ENCODE assay signal across 8 cellular contexts in genomic region chr2:111121873-111122630, GRCh38. TPM values are rescaled to one million over a fixed set of nuclear protein-coding genes. Genes with fewer than 3 reads are reported as not detected.
DNase-seq lines count a peak whose midpoint lies in the region; TF ChIP-seq lines count a peak whose summit lies in the region.

No MANE protein-coding gene starts in this region.

- peak overlapping the region; percentile 98 for H3K4me3 ChIP-seq in MM.1S (ENCODE audit: low read length)
- peak overlapping the region; percentile 89 for H3K4me3 ChIP-seq in SK-N-MC
- peak overlapping the region; percentile 87 for H3K4me3 ChIP-seq in osteoblast (ENCODE audit: insufficient read depth, low read length)
- peak overlapping the region; percentile 77 to 83 for H3K4me3 ChIP-seq in tibial artery

- H4K20me1 ChIP-seq in MM.1S (ENCODE audit: insufficient read depth, low read length), result peaks cover 27% of the 10 kb centered on the region
- no peaks in the 10 kb centered on the region for H4K20me1 ChIP-seq in osteoblast (ENCODE audit: insufficient read depth, low read length)

- peaks cover 22% of the 10 kb centered on the region for H3K36me3 Mint-ChIP-seq in activated naive CD8-positive, alpha-beta T cell

- H3K9ac ChIP-seq in MM.1S (ENCODE audit: low read length) (peak overlapping the region; percentile 100), SK-N-MC (ENCODE audit: insufficient read length) (peak overlapping the region; percentile 46)

- H3K4me1 ChIP-seq in MM.1S (ENCODE audit: low read length) (peaks cover 21% of the 10 kb centered on the region), osteoblast (ENCODE audit: insufficient read depth, low read length) (peaks cover 10% of the 10 kb centered on the region), tibial artery (peaks cover 0 to 66% (median 22%) of the 10 kb centered on the region in 4 donors)

- H3K4me3 Mint-ChIP-seq in activated naive CD8-positive, alpha-beta T cell, result peak overlapping the region; percentile 95

- H2AFZ ChIP-seq in MM.1S (ENCODE audit: low read length), result no peak overlapping the region
- peak overlapping the region; percentile 93 for H2AFZ ChIP-seq in osteoblast (ENCODE audit: low read length)

- peaks cover 13% of the 10 kb centered on the region for H3F3A ChIP-seq in MM.1S (ENCODE audit: insufficient read depth, low read length)

- no peak for TF ChIP-seq CTCF in MM.1S (IDR thresholded peaks at IDR 0.05; ENCODE audit: low read length)
- TF ChIP-seq CTCF in osteoblast (IDR thresholded peaks at IDR 0.05; ENCODE audit: extremely low read depth, low read depth, low read length), result no peak
- TF ChIP-seq CTCF in tibial artery (IDR thresholded peaks at IDR 0.05), result no peak

- peak overlapping the region; percentile 96 for H3K27ac ChIP-seq in MM.1S (ENCODE audit: low read length)
- no peak overlapping the region for H3K27ac ChIP-seq in SK-N-MC
- H3K27ac ChIP-seq in osteoblast (ENCODE audit: low read depth, low read length), result no peak overlapping the region
- peak overlapping the region; percentile 62 to 78 for H3K27ac ChIP-seq in tibial artery

- H3K27ac Mint-ChIP-seq in activated naive CD8-positive, alpha-beta T cell, result peak overlapping the region; percentile 92

- H3K9me2 ChIP-seq in MM.1S (replicated peaks; ENCODE audit: insufficient read depth, low read length), result no peaks in the 10 kb centered on the region

- H3K4me1 Mint-ChIP-seq in activated naive CD8-positive, alpha-beta T cell (ENCODE audit: low read depth), result peaks cover 62% of the 10 kb centered on the region

- H3K27me3 ChIP-seq in MM.1S (replicated peaks; ENCODE audit: insufficient read depth, low read length) (no peaks in the 10 kb centered on the region; the same call in 1 of the 2 replicates), osteoblast (ENCODE audit: insufficient read depth, low read length) (peaks cover 26% of the 10 kb centered on the region), tibial artery (no peaks in the 10 kb centered on the region)

- no peaks in the 10 kb centered on the region for H3K9me3 ChIP-seq in MM.1S (replicated peaks; ENCODE audit: insufficient read depth, low read length)
- H3K9me3 ChIP-seq in SK-N-MC (ENCODE audit: low read depth, low read length), result no peaks in the 10 kb centered on the region
- no peaks in the 10 kb centered on the region for H3K9me3 ChIP-seq in osteoblast (ENCODE audit: low read depth, low read length)
- H3K9me3 ChIP-seq in tibial artery, result no peaks in the 10 kb centered on the region

- no peaks in the 10 kb centered on the region for H3K27me3 Mint-ChIP-seq in activated naive CD8-positive, alpha-beta T cell

- intact Hi-C loops in head of caudate nucleus (cut with DNase I) (loop anchor here (5.0 kb wide), 1 partner anchor 40 kb away; no protein-coding TSS in a partner anchor), tibial artery (cut with DNase I; ENCODE audit: low total_unique reads) (no loop called here)

- peaks cover 60% of the 10 kb centered on the region for H3K79me2 ChIP-seq in MM.1S (ENCODE audit: low read length)
- no peaks in the 10 kb centered on the region for H3K79me2 ChIP-seq in osteoblast (ENCODE audit: insufficient read depth, low read length)

- H3K36me3 ChIP-seq in MM.1S (replicated peaks; ENCODE audit: insufficient read depth, low read length), result peaks cover 15% of the 10 kb centered on the region
- peaks cover 7% of the 10 kb centered on the region; the same call in 1 of the 2 replicates for H3K36me3 ChIP-seq in SK-N-MC (ENCODE audit: insufficient read depth, low read length)
- no peaks in the 10 kb centered on the region for H3K36me3 ChIP-seq in osteoblast (ENCODE audit: insufficient read depth, low read length)
- peaks cover 0 to 28% (median 9%) of the 10 kb centered on the region in 3 donors for H3K36me3 ChIP-seq in tibial artery

- H3K4me2 ChIP-seq in MM.1S (ENCODE audit: low read depth, low read length) (peak overlapping the region; percentile 80), osteoblast (ENCODE audit: insufficient read depth, low read length) (peak overlapping the region; percentile 93)

- DNase-seq in GDM1 (lab: John Stamatoyannopoulos, UW), result peak; percentile 83
- DNase-seq in HCEC 1CT, result peak; percentile 85
- DNase-seq in MM.1S, result peak; percentile 93
- no peak for DNase-seq in SK-N-MC (ENCODE audit: low read depth, low spot score)
- peak; percentile 64 to 93 (median 86) for DNase-seq in head of caudate nucleus
- DNase-seq in osteoblast (ENCODE audit: insufficient read length, low spot score, missing footprints), result peak; percentile 100
- peak; percentile 83 to 94 for DNase-seq in tibial artery

- H3K9me3 Mint-ChIP-seq in activated naive CD8-positive, alpha-beta T cell (ENCODE audit: low read depth), result no peaks in the 10 kb centered on the region

RNA-seq across cellular contexts. Expression of gene BCL2L11, which starts 1.3 kb away (rescaled TPM):
- total RNA-seq in osteoblast, result 8.0 and 11.5 TPM in 2 replicates

Comparison
In these comparisons a context has a peak if more than half of its experiments do, and no peak if none do; other contexts are left out.
1. H3K27ac ChIP-seq: peak in MM.1S (single experiment) and tibial artery (2 of 2); none in SK-N-MC (single experiment) and osteoblast (single experiment).
2. Peak in every context shown above with its lines, with median percentiles within 50 percentile points of each other: H3K4me3 ChIP-seq.